In genomic region chr5:65065112-65065511, GRCh38 we compare ENCODE assay signal across 15 cellular contexts.
DNase-seq lines count a peak whose midpoint lies in the region; ATAC-seq, FAIRE-seq and TF ChIP-seq lines count a peak whose summit lies in the region.
"Had no signal": no experiment of that assay in that cellular context is flagged by ENCODE, and none has a peak within 500 bp of the region (broad histone marks: within the 10 kb centered on the region; RNA-seq: fewer than 3 reads in every experiment).

No MANE protein-coding gene starts in this region.

- no peaks in the 10 kb centered on the region for H3F3A ChIP-seq in OCI-LY1 (ENCODE audit: insufficient read depth, low read length)

- H4K20me1 ChIP-seq in OCI-LY1 (ENCODE audit: insufficient read depth, low read length) (no peaks in the 10 kb centered on the region), K562 (replicated peaks; ENCODE audit: control insufficient read depth, insufficient read depth, low read length) (no peaks in the 10 kb centered on the region)

- H2AFZ ChIP-seq in OCI-LY1 (ENCODE audit: low read length) (no peak overlapping the region), K562 (ENCODE audit: low read depth, low read length) (no peak overlapping the region)
- H2AFZ ChIP-seq: GM23248 had no signal

- in situ Hi-C loops in K562 (cut with MboI), result no loop called here

- H3K9me3 ChIP-seq in OCI-LY1 (ENCODE audit: low read length) (no peaks in the 10 kb centered on the region), K562 (replicated peaks; ENCODE audit: control insufficient read depth, insufficient read depth, low read depth, low read length) (no peaks in the 10 kb centered on the region), upper lobe of right lung (no peaks in the 10 kb centered on the region)
- H3K9me3 ChIP-seq: A549 had no signal

- H3K36me3 ChIP-seq in OCI-LY1 (ENCODE audit: insufficient read depth, low read length) (no peaks in the 10 kb centered on the region), K562 (ENCODE audit: control insufficient read depth, insufficient read depth, low read length) (no peaks in the 10 kb centered on the region), upper lobe of right lung (no peaks in the 10 kb centered on the region)

- H3K4me3 ChIP-seq in OCI-LY1 (ENCODE audit: low read depth, low read length, poor library complexity, severe bottlenecking), result no peak overlapping the region
- H3K4me3 ChIP-seq in K562, result no peak overlapping the region
- H3K4me3 ChIP-seq in upper lobe of right lung, result no peak overlapping the region
- H3K4me3 ChIP-seq: A549, GM23248 had no signal

- H3K9me1 ChIP-seq in K562 (ENCODE audit: control insufficient read depth, insufficient read depth, low read length), result no peaks in the 10 kb centered on the region

- H3K4me1 ChIP-seq in OCI-LY1 (ENCODE audit: insufficient read depth, low read length, severe bottlenecking), result peaks cover 80% of the 10 kb centered on the region
- no peaks in the 10 kb centered on the region for H3K4me1 ChIP-seq in K562 (replicated peaks in 1 of 2; ENCODE audit: control insufficient read depth in 2 of 2, insufficient read depth in 2 of 2, low read length in 2 of 2)
- no peaks in the 10 kb centered on the region for H3K4me1 ChIP-seq in upper lobe of right lung

- CTCF ChIA-PET in K562 (lab: Yijun Ruan, JAX; ENCODE audit: low intra/inter-chr PET ratio), result no interaction called here

- POLR2A ChIA-PET in K562 (lab: Yijun Ruan, JAX), result interaction anchor here (1.3 kb wide), 1 partner anchor 11 kb away, joined by 3 read pairs; no protein-coding TSS in a partner anchor

- TF ChIP-seq EP300 in K562 (IDR thresholded peaks at IDR 0.05; ENCODE audit: low read length), result no peak

- no peak for TF ChIP-seq RAD21 in K562 (CRISPR knock-in tag; conservative IDR thresholded peaks at IDR 0.05 in 1 of 2, IDR thresholded peaks at IDR 0.05 in 1 of 2)

- FAIRE-seq in K562 (lab: Jason Lieb, UNC), result no peak
- FAIRE-seq: A549, GM19239, H54 had no signal

- ATAC-seq in K562 (no peak), upper lobe of right lung (peak; percentile 35), HG02870 (IDR thresholded peaks at IDR 0.05; ENCODE audit: unreplicated experiment) (no peak), HG03354 (IDR thresholded peaks at IDR 0.05; ENCODE audit: poor library complexity, severe bottlenecking, unreplicated experiment) (no peak)
- ATAC-seq: A549, HCT116 had no signal

- H3K27me3 ChIP-seq in OCI-LY1 (ENCODE audit: insufficient read depth, low read length) (no peaks in the 10 kb centered on the region), K562 (ENCODE audit: control insufficient read depth in 2 of 2, insufficient read depth in 2 of 2, low read length in 2 of 2) (no peaks in the 10 kb centered on the region; a peak in 3 of 5 replicates), upper lobe of right lung (no peaks in the 10 kb centered on the region)

- TF ChIP-seq POLR2A in K562 (conservative IDR thresholded peaks at IDR 0.05), result no peak

- BruUV-seq in K562 (replicated peaks; lab: Mats Ljungman, UMichigan), result no TSS peak

- H3K9ac ChIP-seq in OCI-LY1 (ENCODE audit: low read length), result no peak overlapping the region
- no peak overlapping the region for H3K9ac ChIP-seq in K562 (ENCODE audit: insufficient read depth in 1 of 2, low read depth in 2 of 2, low read length in 2 of 2)
- H3K9ac ChIP-seq: GM23248 had no signal

- 0% methylated on average over 2 of the region's 2 CpGs for WGBS in K562 (ENCODE audit: insufficient coverage, low coverage, missing lambda C conversion rate)

- H3K4me2 ChIP-seq in OCI-LY1 (ENCODE audit: low read length) (no peak overlapping the region), K562 (ENCODE audit: insufficient read depth, low read length) (no peak overlapping the region)
- H3K4me2 ChIP-seq: A549 had no signal

- H3K79me2 ChIP-seq in OCI-LY1 (ENCODE audit: insufficient read depth, low read length) (no peaks in the 10 kb centered on the region), K562 (ENCODE audit: control insufficient read depth, insufficient read depth, low read length) (no peaks in the 10 kb centered on the region)

- H3K9me2 ChIP-seq in OCI-LY1 (ENCODE audit: low read depth, low read length), result no peaks in the 10 kb centered on the region

- intact Hi-C loops in K562 (cut with micrococcal nuclease) (no loop called here), upper lobe of right lung (cut with DNase I) (no loop called here)

- DNase-seq in CD1c-positive myeloid dendritic cell (ENCODE audit: extremely low spot score), result peak; percentile 23
- no peak for DNase-seq in K562 (ENCODE audit: extremely low read depth in 1 of 4, low spot score in 3 of 4)
- no peak for DNase-seq in upper lobe of right lung
- DNase-seq: CD8-positive, alpha-beta memory T cell; DMS53; GF-D8; GM23248; IMR-90 had no signal

- H3K27ac ChIP-seq in OCI-LY1 (ENCODE audit: low read depth, low read length, poor library complexity, severe bottlenecking) (peak overlapping the region; percentile 61), K562 (ENCODE audit: extremely low read depth, low read depth, low read length) (no peak overlapping the region), upper lobe of right lung (no peak overlapping the region)
- H3K27ac ChIP-seq: A549, GM23248 had no signal

- TF ChIP-seq CTCF in OCI-LY1 (IDR thresholded peaks at IDR 0.05; ENCODE audit: low read length) (no peak), K562 (IDR thresholded peaks at IDR 0.05 in 2 of 3, conservative IDR thresholded peaks at IDR 0.05 in 1 of 3; ENCODE audit: insufficient read depth in 2 of 3, low read depth in 1 of 3, low read length in 3 of 3) (no peak), upper lobe of right lung (IDR thresholded peaks at IDR 0.05) (no peak)

TF ChIP-seq in K562, 482 proteins besides CTCF, POLR2A, EP300 and RAD21 (continues in another document):
- TF ChIP-seq ZKSCAN1 (IDR thresholded peaks at IDR 0.05; ENCODE audit: low read depth, low read length) (no peak), MEIS2 (IDR thresholded peaks at IDR 0.05; ENCODE audit: partially characterized antibody) (peak; percentile 65), PBX2 (CRISPR knock-in tag; IDR thresholded peaks at IDR 0.05; ENCODE audit: low read depth) (no peak), PBX2 (tag; conservative IDR thresholded peaks at IDR 0.05; ENCODE audit: low read depth) (peak; percentile 70)
